In the genomic region with DNA sequence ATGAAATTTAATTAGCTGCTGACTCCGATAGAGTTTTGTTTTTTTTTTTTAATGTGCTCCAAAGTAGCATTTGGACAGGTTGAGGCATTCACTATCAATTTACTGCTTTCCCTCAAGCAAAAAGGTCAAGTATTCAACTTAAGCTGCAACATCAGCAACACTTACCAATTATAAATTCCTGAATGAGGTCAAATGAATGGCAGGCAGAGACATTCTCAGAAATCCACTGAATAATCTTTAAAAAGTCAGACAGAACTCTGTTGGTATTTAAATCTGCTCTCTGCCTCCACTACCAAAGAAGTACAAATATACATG, we compare ENCODE assay signal across 20 cellular contexts.
DNase-seq lines count a peak whose midpoint lies in the region; ATAC-seq and TF ChIP-seq lines count a peak whose summit lies in the region.
"Had no signal": no experiment of that assay in that cellular context is flagged by ENCODE, and none has a peak within 500 bp of the region (broad histone marks: within the 10 kb centered on the region; RNA-seq: fewer than 3 reads in every experiment).

No MANE protein-coding gene starts in this region.

- no peak for TF ChIP-seq POLR2A in adrenal gland (IDR thresholded peaks at IDR 0.05)

- in situ Hi-C loops in ACHN (cut with HindIII; ENCODE audit: low pct_ligation_motif_present, low pct_unique_long_range_greater_than_20kb, low sequenced_read_pairs): no loop called here

- DNase-seq in activated T-cell treated with anti-CD3 and anti-CD28 coated beads, Interleukin-2, amount 50 U/mL, for 4 hours: no peak
- DNase-seq in activated T-cell treated with anti-CD3 and anti-CD28 coated beads for 4 hours (no peak), choroid plexus epithelial cell (ENCODE audit: low read depth) (peak; percentile 41), adrenal gland (no peak), NCI-H524 treated with DMSO at 0.1 percent for 48 hours (lab: John Stamatoyannopoulos, UW) (no peak), ACHN (no peak)
- no peak for DNase-seq in activated CD4-positive, alpha-beta memory T cell treated with anti-CD3 and anti-CD28 coated beads for 36 hours
- DNase-seq: activated CD4-positive, alpha-beta T cell treated with anti-CD3 and anti-CD28 coated beads for 48 hours; DMS53; erythroblast; HFFc6; kidney; NCI-H526; stimulated activated CD4-positive, alpha-beta T cell treated with anti-CD3 and anti-CD28 coated beads, Interleukin-12 subunit alpha, Interleukin-12 subunit beta, amount 100 ng/mL, for 4 hours; uterus had no signal

- no peak for TF ChIP-seq CTCF in choroid plexus epithelial cell (conservative IDR thresholded peaks at IDR 0.05; ENCODE audit: low read depth, low read length)
- TF ChIP-seq CTCF in adrenal gland (IDR thresholded peaks at IDR 0.05): no peak

- peaks cover 68% of the 10 kb centered on the region for H3K4me1 Mint-ChIP-seq in activated T-cell treated with anti-CD3 and anti-CD28 coated beads, Interleukin-2, amount 50 U/mL, for 4 hours (ENCODE audit: low read depth)
- H3K4me1 Mint-ChIP-seq in activated CD4-positive, alpha-beta memory T cell treated with anti-CD3 and anti-CD28 coated beads for 36 hours (ENCODE audit: low read depth): peaks cover 46% of the 10 kb centered on the region
- H3K4me1 Mint-ChIP-seq in stimulated activated memory B cell treated with anti-CD40 and anti-IgM and Interleukin-4, amounts not matched to agents 10 μg/mL and 1 μg/mL and 100 μg/mL, for 72 hours: peaks cover 28% of the 10 kb centered on the region

- no peaks in the 10 kb centered on the region for H3K9me3 Mint-ChIP-seq in activated T-cell treated with anti-CD3 and anti-CD28 coated beads, Interleukin-2, amount 50 U/mL, for 4 hours
- H3K9me3 Mint-ChIP-seq in activated CD4-positive, alpha-beta memory T cell treated with anti-CD3 and anti-CD28 coated beads for 36 hours: no peaks in the 10 kb centered on the region
- no peaks in the 10 kb centered on the region for H3K9me3 Mint-ChIP-seq in stimulated activated memory B cell treated with anti-CD40 and anti-IgM and Interleukin-4, amounts not matched to agents 10 μg/mL and 1 μg/mL and 100 μg/mL, for 72 hours
- H3K9me3 Mint-ChIP-seq: HFFc6 had no signal

- H3K27me3 ChIP-seq in adrenal gland: no peaks in the 10 kb centered on the region
- H3K27me3 ChIP-seq: right atrium auricular region, uterus had no signal

- ATAC-seq in activated T-cell treated with anti-CD3 and anti-CD28 coated beads, Interleukin-2, amount 50 U/mL, for 4 hours: no peak
- no peak for ATAC-seq in stimulated activated memory B cell treated with anti-CD40 and anti-IgM and Interleukin-4, amounts not matched to agents 10 μg/mL and 1 μg/mL and 100 μg/mL, for 72 hours
- ATAC-seq: HepG2 had no signal

- H3K36me3 Mint-ChIP-seq in activated T-cell treated with anti-CD3 and anti-CD28 coated beads, Interleukin-2, amount 50 U/mL, for 4 hours (ENCODE audit: insufficient read depth): peaks cover 5% of the 10 kb centered on the region
- peaks cover 2% of the 10 kb centered on the region for H3K36me3 Mint-ChIP-seq in activated CD4-positive, alpha-beta memory T cell treated with anti-CD3 and anti-CD28 coated beads for 36 hours
- H3K36me3 Mint-ChIP-seq in stimulated activated memory B cell treated with anti-CD40 and anti-IgM and Interleukin-4, amounts not matched to agents 10 μg/mL and 1 μg/mL and 100 μg/mL, for 72 hours: peaks cover 24% of the 10 kb centered on the region

- intact Hi-C loops in activated CD4-positive, alpha-beta memory T cell treated with anti-CD3 and anti-CD28 coated beads for 36 hours (cut with micrococcal nuclease): no loop called here
- intact Hi-C loops in adrenal gland (cut with DNase I): no loop called here

- 65 to 74% (median 69%) methylated on average over 1 of the region's 1 CpG for WGBS in adrenal gland, 4 donors

- peak overlapping the region; percentile 35 for H3K27ac Mint-ChIP-seq in activated CD4-positive, alpha-beta memory T cell treated with anti-CD3 and anti-CD28 coated beads for 36 hours
- H3K27ac Mint-ChIP-seq in stimulated activated memory B cell treated with anti-CD40 and anti-IgM and Interleukin-4, amounts not matched to agents 10 μg/mL and 1 μg/mL and 100 μg/mL, for 72 hours: peak overlapping the region; percentile 93
- H3K27ac Mint-ChIP-seq: HFFc6 had no signal

- peaks cover 0 to 7% of the 10 kb centered on the region in 2 donors for H3K36me3 ChIP-seq in adrenal gland (replicated peaks in 1 of 2)
- H3K36me3 ChIP-seq: right atrium auricular region, uterus had no signal

- H3K4me1 ChIP-seq in adrenal gland (replicated peaks in 1 of 2): peaks cover 0 to 4% of the 10 kb centered on the region in 2 donors
- H3K4me1 ChIP-seq: uterus had no signal

- H3K27me3 Mint-ChIP-seq in activated T-cell treated with anti-CD3 and anti-CD28 coated beads, Interleukin-2, amount 50 U/mL, for 4 hours (ENCODE audit: low read depth): no peaks in the 10 kb centered on the region
- H3K27me3 Mint-ChIP-seq in activated CD4-positive, alpha-beta memory T cell treated with anti-CD3 and anti-CD28 coated beads for 36 hours: no peaks in the 10 kb centered on the region
- H3K27me3 Mint-ChIP-seq in stimulated activated memory B cell treated with anti-CD40 and anti-IgM and Interleukin-4, amounts not matched to agents 10 μg/mL and 1 μg/mL and 100 μg/mL, for 72 hours: no peaks in the 10 kb centered on the region

- H3K9me3 ChIP-seq in adrenal gland (replicated peaks in 1 of 3): no peaks in the 10 kb centered on the region
- H3K9me3 ChIP-seq: right atrium auricular region, uterus had no signal

- H3K4me3 ChIP-seq in choroid plexus epithelial cell (ENCODE audit: low read depth, low read length): no peak overlapping the region
- H3K4me3 ChIP-seq in adrenal gland: no peak overlapping the region
- H3K4me3 ChIP-seq: lung, right atrium auricular region, uterus had no signal

- H3K27ac ChIP-seq in adrenal gland: no peak overlapping the region
- H3K27ac ChIP-seq: C4-2B, right atrium auricular region, uterus had no signal

- peak overlapping the region; percentile 39 for H3K4me3 Mint-ChIP-seq in activated T-cell treated with anti-CD3 and anti-CD28 coated beads, Interleukin-2, amount 50 U/mL, for 4 hours
- no peak overlapping the region for H3K4me3 Mint-ChIP-seq in activated CD4-positive, alpha-beta memory T cell treated with anti-CD3 and anti-CD28 coated beads for 36 hours
- no peak overlapping the region for H3K4me3 Mint-ChIP-seq in stimulated activated memory B cell treated with anti-CD40 and anti-IgM and Interleukin-4, amounts not matched to agents 10 μg/mL and 1 μg/mL and 100 μg/mL, for 72 hours
- H3K4me3 Mint-ChIP-seq: HFFc6 had no signal

- CTCF ChIA-PET in activated CD4-positive, alpha-beta memory T cell treated with anti-CD3 and anti-CD28 coated beads for 36 hours (lab: Charles Lee): no interaction called here

- POLR2A ChIA-PET in activated CD4-positive, alpha-beta memory T cell treated with anti-CD3 and anti-CD28 coated beads for 36 hours (lab: Charles Lee): no interaction called here
